ENCODE assay signal across 7 cellular contexts in the genomic region with DNA sequence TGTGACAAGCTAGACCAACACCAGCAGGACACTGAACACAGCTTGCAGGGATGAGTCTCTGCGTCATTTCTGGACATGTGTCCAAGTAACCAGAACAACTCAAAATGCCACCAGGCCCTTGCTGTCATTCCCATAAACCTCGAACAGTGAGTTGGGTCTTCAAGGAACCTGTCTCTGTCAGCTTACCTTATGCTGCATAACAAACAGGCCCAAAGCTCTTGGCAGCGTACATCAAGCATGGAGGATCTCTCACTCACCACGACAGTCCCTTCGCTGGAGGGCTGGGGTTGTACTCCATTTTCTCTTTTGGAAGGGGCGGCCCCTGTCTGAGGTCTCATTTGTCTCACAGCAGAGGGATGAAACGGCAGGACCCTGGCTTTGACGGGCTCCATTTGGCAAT. TPM values are rescaled to one million over a fixed set of nuclear protein-coding genes. Genes with fewer than 3 reads are reported as not detected.
"Had no signal": no experiment of that assay in that cellular context is flagged by ENCODE, and none has a peak within 500 bp of the region (broad histone marks: within the 10 kb centered on the region; RNA-seq: fewer than 3 reads in every experiment).

No MANE protein-coding gene starts in this region.

- ATAC-seq: GM23338, HCT116 had no signal

- H2AFZ ChIP-seq: GM23338 had no signal

- FAIRE-seq: HTR-8/SVneo had no signal

- H3K4me1 ChIP-seq: HAP-1 had no signal

- DNase-seq: H7, KG1 had no signal

- H3K4me2 ChIP-seq: GM23338 had no signal

- H3K36me3 ChIP-seq: HAP-1 had no signal

- H3K4me3 ChIP-seq: GM23338, HAP-1 had no signal

RNA-seq across cellular contexts. Expression of a gene that starts 6.8 kb away (rescaled TPM):
- polyA plus RNA-seq: IgD-negative memory B cell had no signal

RNA-seq across cellular contexts. Expression of a gene that starts 50.4 kb away (rescaled TPM):
- polyA plus RNA-seq: IgD-negative memory B cell had no signal
